In genomic region chr10:61682323-61682722, GRCh38 we compare ENCODE assay signal across 21 cellular contexts. TPM values are rescaled to one million over a fixed set of nuclear protein-coding genes. Genes with fewer than 3 reads are reported as not detected.
DNase-seq lines count a peak whose midpoint lies in the region; ATAC-seq, FAIRE-seq and TF ChIP-seq lines count a peak whose summit lies in the region.
"Had no signal": no experiment of that assay in that cellular context is flagged by ENCODE, and none has a peak within 500 bp of the region (broad histone marks: within the 10 kb centered on the region; RNA-seq: fewer than 3 reads in every experiment).

No MANE protein-coding gene starts in this region.

- intact Hi-C loops in MCF 10A (cut with micrococcal nuclease), result no loop called here
- intact Hi-C loops in breast epithelium (cut with DNase I; ENCODE audit: low total_unique reads), result no loop called here

- H3K27ac ChIP-seq in breast epithelium (no peak overlapping the region), gastroesophageal sphincter (no peak overlapping the region)
- H3K27ac ChIP-seq: GM23248 had no signal

- no peak overlapping the region for H3K27ac Mint-ChIP-seq in MCF 10A (ENCODE audit: low read depth, unreplicated experiment)

- H3K4me1 Mint-ChIP-seq in MCF 10A (ENCODE audit: insufficient read depth, unreplicated experiment), result no peaks in the 10 kb centered on the region

- BruUV-seq in MCF 10A (replicated peaks; lab: Mats Ljungman, UMichigan), result no TSS peak

- no peak for FAIRE-seq in bronchial epithelial cell (lab: Jason Lieb, UNC)
- FAIRE-seq: GM12891, GM18507 had no signal

- WGBS in gastroesophageal sphincter (ENCODE audit: low coverage in 1 of 2), 2 donors, result 71 to 75% methylated on average over 1 of the region's 1 CpG

- H3K36me3 Mint-ChIP-seq in MCF 10A (ENCODE audit: insufficient read depth, unreplicated experiment), result no peaks in the 10 kb centered on the region

- H3K9me3 Mint-ChIP-seq in MCF 10A (ENCODE audit: unreplicated experiment), result no peaks in the 10 kb centered on the region

- TF ChIP-seq CTCF in MCF 10A (IDR thresholded peaks at IDR 0.05; ENCODE audit: unreplicated experiment), result no peak
- no peak for TF ChIP-seq CTCF in breast epithelium (IDR thresholded peaks at IDR 0.05)
- TF ChIP-seq CTCF in bronchial epithelial cell (IDR thresholded peaks at IDR 0.05; ENCODE audit: insufficient read depth, low read length, severe bottlenecking), result no peak
- TF ChIP-seq CTCF in gastroesophageal sphincter (IDR thresholded peaks at IDR 0.05), result no peak

- H3K36me3 ChIP-seq in breast epithelium (no peaks in the 10 kb centered on the region), bronchial epithelial cell (ENCODE audit: control insufficient read depth, insufficient read depth, low read length) (no peaks in the 10 kb centered on the region), gastroesophageal sphincter (no peaks in the 10 kb centered on the region)

- ATAC-seq in GM21447 (IDR thresholded peaks at IDR 0.05; ENCODE audit: unreplicated experiment) (no peak), gastroesophageal sphincter (no peak)
- ATAC-seq: Panc1 had no signal

- H3K4me1 ChIP-seq in breast epithelium (no peaks in the 10 kb centered on the region), gastroesophageal sphincter (no peaks in the 10 kb centered on the region)

- H3K9me3 ChIP-seq in breast epithelium (no peaks in the 10 kb centered on the region), gastroesophageal sphincter (no peaks in the 10 kb centered on the region)
- H3K9me3 ChIP-seq: SK-N-SH had no signal

- H3K27me3 ChIP-seq in breast epithelium (no peaks in the 10 kb centered on the region), bronchial epithelial cell (ENCODE audit: control insufficient read depth, insufficient read depth, low read length) (no peaks in the 10 kb centered on the region), gastroesophageal sphincter (no peaks in the 10 kb centered on the region)

- POLR2A ChIA-PET in MCF 10A (lab: Yijun Ruan, JAX), result interaction anchor here (1.0 kb wide), 1 partner anchor 76 kb away, joined by 3 read pairs; no protein-coding TSS in a partner anchor

- no peak overlapping the region for H3K4me3 Mint-ChIP-seq in MCF 10A (ENCODE audit: unreplicated experiment)

- TF ChIP-seq EP300 in gastroesophageal sphincter (IDR thresholded peaks at IDR 0.05), result no peak

- no peak overlapping the region for H3K4me3 ChIP-seq in breast epithelium
- no peak overlapping the region for H3K4me3 ChIP-seq in bronchial epithelial cell (ENCODE audit: low read depth, low read length)
- no peak overlapping the region for H3K4me3 ChIP-seq in gastroesophageal sphincter
- H3K4me3 ChIP-seq: GM23248 had no signal

- CTCF ChIA-PET in MCF 10A (lab: Yijun Ruan, JAX), result no interaction called here

- TF ChIP-seq POLR2A in breast epithelium (IDR thresholded peaks at IDR 0.05), result no peak
- TF ChIP-seq POLR2A in gastroesophageal sphincter (IDR thresholded peaks at IDR 0.05), result no peak

- peak; percentile 10 for DNase-seq in MCF 10A (ENCODE audit: unreplicated experiment)
- DNase-seq in breast epithelium (ENCODE audit: low spot score in 2 of 2), result no peak
- DNase-seq in NAMALWA (ENCODE audit: low spot score), result peak; percentile 17
- DNase-seq in bronchial epithelial cell (ENCODE audit: low read depth), result peak; percentile 9
- DNase-seq in stimulated activated CD4-positive, alpha-beta T cell treated with anti-CD3 and anti-CD28 coated beads, Interleukin-15, amount 100 ng/mL, for 24 hours, result no peak
- no peak for DNase-seq in NCI-H1105 treated with DMSO at 0.1 percent for 48 hours (lab: John Stamatoyannopoulos, UW)
- DNase-seq: C1 segment of cervical spinal cord, DND-41, GF-D8, GM23248, NCI-H146, NCI-H2081, NCI-H510A, NCI-H774, Right ventricle myocardium superior, SK-N-SH had no signal

- no peaks in the 10 kb centered on the region for H3K27me3 Mint-ChIP-seq in MCF 10A (ENCODE audit: insufficient read depth, unreplicated experiment)

RNA-seq across cellular contexts. Expression of gene CABCOCO1, which starts 19.6 kb away (rescaled TPM):
- total RNA-seq in MCF 10A (2022) (not detected in 2 replicates), breast epithelium (1 to 10 TPM in 2 of 3 donors, under 1 TPM in 1; 0.16 to 1.3 (median 1.2) TPM), bronchial epithelial cell (not detected in 2 replicates), gastroesophageal sphincter (1 to 10 TPM in 3 of 4 donors, under 1 TPM in 1; 0.94 to 1.6 (median 1.3) TPM)
- total RNA-seq: Right ventricle myocardium superior had no signal

Comparison
In these comparisons a context has a peak if more than half of its experiments do, and no peak if none do; other contexts are left out.
1. DNase-seq: peak in MCF 10A (single experiment), NAMALWA (single experiment) and bronchial epithelial cell (single experiment); none in breast epithelium (0 of 2), stimulated activated CD4-positive, alpha-beta T cell treated with anti-CD3 and anti-CD28 coated beads, Interleukin-15, amount 100 ng/mL, for 24 hours (single experiment) and NCI-H1105 treated with DMSO at 0.1 percent for 48 hours (single experiment).